In genomic region chr9:125194466-125194865, GRCh38 we compare ENCODE assay signal across 8 cellular contexts. TPM values are rescaled to one million over a fixed set of nuclear protein-coding genes. Genes with fewer than 3 reads are reported as not detected.
A peak's percentile ranks its signal among the peaks of the same experiment; 100 is the strongest.
DNase-seq lines count a peak whose midpoint lies in the region; ATAC-seq and TF ChIP-seq lines count a peak whose summit lies in the region.
"Not testable (repeated sequence)": the region's sequence is repeated elsewhere in the genome, so short reads cannot be mapped to it uniquely, and the experiment has no call there.

No MANE protein-coding gene starts in this region.

- not testable (repeated sequence) for H3K9ac ChIP-seq in mesenchymal stem cell (ENCODE audit: low read length)

- not testable (repeated sequence) for H3K18ac ChIP-seq in mesenchymal stem cell (ENCODE audit: low read depth in 1 of 2, low read length in 2 of 2)

- H3K79me2 ChIP-seq in OCI-LY7 (ENCODE audit: insufficient read depth, low read depth, low read length): peaks cover 16% of the 10 kb centered on the region; the same call in 1 of the 2 replicates

- H2AK5ac ChIP-seq in mesenchymal stem cell (ENCODE audit: low read length, severe bottlenecking): not testable (repeated sequence)

- not testable (repeated sequence) for H3K4ac ChIP-seq in mesenchymal stem cell (ENCODE audit: low read depth in 1 of 2, low read length in 2 of 2)

- H2BK5ac ChIP-seq in mesenchymal stem cell (ENCODE audit: low read depth, low read length, poor library complexity, severe bottlenecking): not testable (repeated sequence)

- not testable (repeated sequence) for H2BK120ac ChIP-seq in mesenchymal stem cell (ENCODE audit: low read depth, low read length)

- not testable (repeated sequence) for H3K27me3 ChIP-seq in CD4-positive, CD25-positive, alpha-beta regulatory T cell (ENCODE audit: control insufficient read depth, insufficient read depth, low read length); mesenchymal stem cell (ENCODE audit: control insufficient read depth in 1 of 2, insufficient read depth in 1 of 2, low read length in 2 of 2)

- H3K4me1 ChIP-seq in CD4-positive, CD25-positive, alpha-beta regulatory T cell (ENCODE audit: control insufficient read depth, insufficient read depth, low read length, poor library complexity, severe bottlenecking): peaks cover 70% of the 10 kb centered on the region
- peaks cover 55% of the 10 kb centered on the region for H3K4me1 ChIP-seq in OCI-LY7 (ENCODE audit: insufficient read depth, low read length, poor library complexity, severe bottlenecking)
- H3K4me1 ChIP-seq in mesenchymal stem cell (ENCODE audit: control insufficient read depth, insufficient read depth, low read depth, low read length): not testable (repeated sequence)

- H2BK15ac ChIP-seq in mesenchymal stem cell (ENCODE audit: low read depth, poor library complexity, severe bottlenecking): not testable (repeated sequence)

- CTCF ChIA-PET in OCI-LY7 (lab: Charles Lee; ENCODE audit: unreplicated experiment): not testable (repeated sequence)
- CTCF ChIA-PET in activated CD4-positive, alpha-beta T cell treated with anti-CD3 and anti-CD28 coated beads for 36 hours (lab: Charles Lee): interaction anchor here (0.6 kb wide), 1 partner anchor 181 kb away, joined by 3 read pairs; no protein-coding TSS in a partner anchor

- H3K9me2 ChIP-seq in OCI-LY7 (ENCODE audit: insufficient read depth, low read length): not testable (repeated sequence)

- peak overlapping the region; percentile 65 for H3K4me3 ChIP-seq in CD4-positive, CD25-positive, alpha-beta regulatory T cell (ENCODE audit: low read depth, low read length)
- peak overlapping the region; percentile 40 for H3K4me3 ChIP-seq in OCI-LY7 (ENCODE audit: low read depth, low read length, poor library complexity, severe bottlenecking)
- not testable (repeated sequence) for H3K4me3 ChIP-seq in mesenchymal stem cell (ENCODE audit: insufficient read depth in 1 of 2, low read depth in 1 of 2, low read length in 2 of 2)

- not testable (repeated sequence) for ATAC-seq in CD4-positive, CD25-positive, alpha-beta regulatory T cell (ENCODE audit: low read depth in 2 of 2); activated CD4-positive, alpha-beta T cell treated with anti-CD3 and anti-CD28 coated beads for 36 hours; activated naive CD8-positive, alpha-beta T cell treated with anti-CD3 and anti-CD28 coated beads, Interleukin-2, amount 10 ng/mL, durations not matched to agents 7 days and 5 days (ENCODE audit: low read depth); stimulated activated effector memory CD8-positive, alpha-beta T cell treated with anti-CD3 and anti-CD28 coated beads, Interleukin-12 subunit alpha, Interleukin-12 subunit beta, amount 100 ng/mL, for 72 hours

- not testable (repeated sequence) for H2BK12ac ChIP-seq in mesenchymal stem cell (ENCODE audit: low read length in 2 of 2)

- 95% methylated on average over 5 of the region's 5 CpGs for WGBS in mesenchymal stem cell

- H3K4me3 Mint-ChIP-seq in CD4-positive, CD25-positive, alpha-beta regulatory T cell: peak overlapping the region; percentile 85 to 94 (median 90)
- H3K4me3 Mint-ChIP-seq in activated CD4-positive, alpha-beta T cell treated with anti-CD3 and anti-CD28 coated beads for 36 hours: peak overlapping the region; percentile 54
- peak overlapping the region; percentile 57 for H3K4me3 Mint-ChIP-seq in activated T-cell treated with anti-CD3 and anti-CD28 coated beads, Interleukin-2, amount 50 U/mL, for 24 hours
- H3K4me3 Mint-ChIP-seq in activated naive CD8-positive, alpha-beta T cell treated with anti-CD3 and anti-CD28 coated beads, Interleukin-2, amount 10 ng/mL, durations not matched to agents 7 days and 5 days: peak overlapping the region; percentile 73
- H3K4me3 Mint-ChIP-seq in stimulated activated effector memory CD8-positive, alpha-beta T cell treated with anti-CD3 and anti-CD28 coated beads, Interleukin-12 subunit alpha, Interleukin-12 subunit beta, amount 100 ng/mL, for 72 hours: peak overlapping the region; percentile 39

- H4K20me1 ChIP-seq in OCI-LY7 (ENCODE audit: insufficient read depth, low read length): not testable (repeated sequence)

- not testable (repeated sequence) for BruUV-seq in OCI-LY7 (replicated peaks; lab: Mats Ljungman, UMichigan)

- H3K27ac Mint-ChIP-seq in CD4-positive, CD25-positive, alpha-beta regulatory T cell: peak overlapping the region; percentile 95 to 98 (median 97)
- H3K27ac Mint-ChIP-seq in activated CD4-positive, alpha-beta T cell treated with anti-CD3 and anti-CD28 coated beads for 36 hours: peak overlapping the region; percentile 83
- H3K27ac Mint-ChIP-seq in activated T-cell treated with anti-CD3 and anti-CD28 coated beads, Interleukin-2, amount 50 U/mL, for 24 hours: peak overlapping the region; percentile 89
- peak overlapping the region; percentile 77 for H3K27ac Mint-ChIP-seq in activated naive CD8-positive, alpha-beta T cell treated with anti-CD3 and anti-CD28 coated beads, Interleukin-2, amount 10 ng/mL, durations not matched to agents 7 days and 5 days
- H3K27ac Mint-ChIP-seq in stimulated activated effector memory CD8-positive, alpha-beta T cell treated with anti-CD3 and anti-CD28 coated beads, Interleukin-12 subunit alpha, Interleukin-12 subunit beta, amount 100 ng/mL, for 72 hours: peak overlapping the region; percentile 52

- H3K4me2 ChIP-seq in OCI-LY7 (ENCODE audit: low read length): peak overlapping the region; percentile 88
- H3K4me2 ChIP-seq in mesenchymal stem cell (ENCODE audit: low read length, poor library complexity, severe bottlenecking): not testable (repeated sequence)

- H4K91ac ChIP-seq in mesenchymal stem cell (ENCODE audit: low read length): not testable (repeated sequence)

- not testable (repeated sequence) for H4K8ac ChIP-seq in mesenchymal stem cell (ENCODE audit: low read length)

- not testable (repeated sequence) for H3K79me1 ChIP-seq in mesenchymal stem cell (replicated peaks; ENCODE audit: low read length, poor library complexity, severe bottlenecking)

- intact Hi-C loops in OCI-LY7 (cut with micrococcal nuclease; ENCODE audit: unreplicated experiment); activated CD4-positive, alpha-beta T cell treated with anti-CD3 and anti-CD28 coated beads for 36 hours (cut with DNase I, micrococcal nuclease): not testable (repeated sequence)

- H3K9me3 ChIP-seq in CD4-positive, CD25-positive, alpha-beta regulatory T cell (ENCODE audit: control insufficient read depth in 2 of 2, low read length in 2 of 2); KOPT-K1 (ENCODE audit: insufficient read depth, low read length, poor library complexity, severe bottlenecking); OCI-LY7 (ENCODE audit: low read length); mesenchymal stem cell (ENCODE audit: control insufficient read depth, low read length): not testable (repeated sequence)

- H3K4me1 Mint-ChIP-seq in CD4-positive, CD25-positive, alpha-beta regulatory T cell: peaks cover 14 to 90% (median 26%) of the 10 kb centered on the region in 4 donors
- H3K4me1 Mint-ChIP-seq in activated CD4-positive, alpha-beta T cell treated with anti-CD3 and anti-CD28 coated beads for 36 hours: peaks cover 64% of the 10 kb centered on the region
- peaks cover 63% of the 10 kb centered on the region for H3K4me1 Mint-ChIP-seq in activated T-cell treated with anti-CD3 and anti-CD28 coated beads, Interleukin-2, amount 50 U/mL, for 24 hours (ENCODE audit: low read depth)
- H3K4me1 Mint-ChIP-seq in activated naive CD8-positive, alpha-beta T cell treated with anti-CD3 and anti-CD28 coated beads, Interleukin-2, amount 10 ng/mL, durations not matched to agents 7 days and 5 days: peaks cover 29% of the 10 kb centered on the region
- peaks cover 23% of the 10 kb centered on the region for H3K4me1 Mint-ChIP-seq in stimulated activated effector memory CD8-positive, alpha-beta T cell treated with anti-CD3 and anti-CD28 coated beads, Interleukin-12 subunit alpha, Interleukin-12 subunit beta, amount 100 ng/mL, for 72 hours

- H3K27ac ChIP-seq in CD4-positive, CD25-positive, alpha-beta regulatory T cell (ENCODE audit: insufficient read depth, low read length, poor library complexity, severe bottlenecking): peak overlapping the region; percentile 62
- H3K27ac ChIP-seq in KOPT-K1 (ENCODE audit: low read depth, low read length, poor library complexity, severe bottlenecking) (peak overlapping the region; percentile 63), OCI-LY7 (ENCODE audit: low read depth, low read length, poor library complexity, severe bottlenecking) (peak overlapping the region; percentile 68)
- not testable (repeated sequence) for H3K27ac ChIP-seq in mesenchymal stem cell (ENCODE audit: low read length, poor library complexity, severe bottlenecking)

- H2AFZ ChIP-seq in OCI-LY7 (ENCODE audit: low read length): peak overlapping the region; percentile 65; the same call in 1 of the 2 replicates
- H2AFZ ChIP-seq in mesenchymal stem cell (ENCODE audit: low read depth, low read length): not testable (repeated sequence)

- POLR2A ChIA-PET in OCI-LY7 (lab: Charles Lee): interaction anchor here (0.6 to 2.3 kb wide), 5 partner anchors 10 to 332 kb away, joined by 3 to 12 read pairs (median 4); partner anchors contain the start of gene HSPA5
- POLR2A ChIA-PET in activated CD4-positive, alpha-beta T cell treated with anti-CD3 and anti-CD28 coated beads for 36 hours (lab: Charles Lee): interaction anchor here (0.6 kb wide), 1 partner anchor 416 kb away, joined by 9 read pairs; no protein-coding TSS in a partner anchor
- POLR2A ChIA-PET in activated naive CD8-positive, alpha-beta T cell treated with anti-CD3 and anti-CD28 coated beads, Interleukin-2, amount 10 ng/mL, durations not matched to agents 7 days and 5 days (lab: Charles Lee): interaction anchor here (0.7 to 1.6 kb wide), 3 partner anchors 10 to 47 kb away, joined by 3 to 18 read pairs (median 6); partner anchors contain the start of gene HSPA5

- H3K27me3 Mint-ChIP-seq in CD4-positive, CD25-positive, alpha-beta regulatory T cell; activated CD4-positive, alpha-beta T cell treated with anti-CD3 and anti-CD28 coated beads for 36 hours; activated T-cell treated with anti-CD3 and anti-CD28 coated beads, Interleukin-2, amount 50 U/mL, for 24 hours; activated naive CD8-positive, alpha-beta T cell treated with anti-CD3 and anti-CD28 coated beads, Interleukin-2, amount 10 ng/mL, durations not matched to agents 7 days and 5 days: not testable (repeated sequence)

- H3K14ac ChIP-seq in mesenchymal stem cell (ENCODE audit: low read length in 2 of 2): not testable (repeated sequence)

- not testable (repeated sequence) for TF ChIP-seq CTCF in OCI-LY7 (conservative IDR thresholded peaks at IDR 0.05; ENCODE audit: low read length)

- not testable (repeated sequence) for H3K36me3 Mint-ChIP-seq in CD4-positive, CD25-positive, alpha-beta regulatory T cell; activated CD4-positive, alpha-beta T cell treated with anti-CD3 and anti-CD28 coated beads for 36 hours (ENCODE audit: low read depth); activated T-cell treated with anti-CD3 and anti-CD28 coated beads, Interleukin-2, amount 50 U/mL, for 24 hours (ENCODE audit: low read depth); activated naive CD8-positive, alpha-beta T cell treated with anti-CD3 and anti-CD28 coated beads, Interleukin-2, amount 10 ng/mL, durations not matched to agents 7 days and 5 days; stimulated activated effector memory CD8-positive, alpha-beta T cell treated with anti-CD3 and anti-CD28 coated beads, Interleukin-12 subunit alpha, Interleukin-12 subunit beta, amount 100 ng/mL, for 72 hours

- H3K36me3 ChIP-seq in CD4-positive, CD25-positive, alpha-beta regulatory T cell (ENCODE audit: control insufficient read depth, insufficient read depth, low read length); KOPT-K1 (ENCODE audit: insufficient read depth, low read length); OCI-LY7 (ENCODE audit: insufficient read depth, low read length); mesenchymal stem cell (ENCODE audit: control insufficient read depth in 1 of 2, insufficient read depth in 2 of 2, low read depth in 1 of 2, low read length in 2 of 2): not testable (repeated sequence)

- DNase-seq in CD4-positive, CD25-positive, alpha-beta regulatory T cell; OCI-LY7 (ENCODE audit: low spot score); activated naive CD8-positive, alpha-beta T cell treated with anti-CD3 and anti-CD28 coated beads, Interleukin-2, amount 10 ng/mL, durations not matched to agents 7 days and 5 days; stimulated activated effector memory CD8-positive, alpha-beta T cell treated with anti-CD3 and anti-CD28 coated beads, Interleukin-12 subunit alpha, Interleukin-12 subunit beta, amount 100 ng/mL, for 72 hours (ENCODE audit: low spot score in 2 of 2): not testable (repeated sequence)
- peak; percentile 25 for DNase-seq in activated CD4-positive, alpha-beta T cell treated with anti-CD3 and anti-CD28 coated beads for 36 hours
- DNase-seq in activated T-cell treated with anti-CD3 and anti-CD28 coated beads, Interleukin-2, amount 50 U/mL, for 24 hours: peak; percentile 48
- peak; percentile 25 for DNase-seq in mesenchymal stem cell

- H3K9me3 Mint-ChIP-seq in CD4-positive, CD25-positive, alpha-beta regulatory T cell; activated CD4-positive, alpha-beta T cell treated with anti-CD3 and anti-CD28 coated beads for 36 hours (ENCODE audit: low read depth); activated T-cell treated with anti-CD3 and anti-CD28 coated beads, Interleukin-2, amount 50 U/mL, for 24 hours; activated naive CD8-positive, alpha-beta T cell treated with anti-CD3 and anti-CD28 coated beads, Interleukin-2, amount 10 ng/mL, durations not matched to agents 7 days and 5 days; stimulated activated effector memory CD8-positive, alpha-beta T cell treated with anti-CD3 and anti-CD28 coated beads, Interleukin-12 subunit alpha, Interleukin-12 subunit beta, amount 100 ng/mL, for 72 hours: not testable (repeated sequence)

- H3K23ac ChIP-seq in mesenchymal stem cell (ENCODE audit: low read length in 2 of 2): not testable (repeated sequence)

RNA-seq across cellular contexts. Expression of gene PPP6C, which starts 4.9 kb away (rescaled TPM):
- total RNA-seq in CD4-positive, CD25-positive, alpha-beta regulatory T cell: 44.6 TPM
- 10 to 100 TPM; 60.0 to 81.6 (median 67.0) TPM for polyA plus RNA-seq in CD4-positive, CD25-positive, alpha-beta regulatory T cell
- total RNA-seq in OCI-LY7 (2014; rRNA removed; shearing (Covaris generic)): 18.9 and 21.4 TPM in 2 replicates
- total RNA-seq in OCI-LY7 (2022): 51.9 and 55.1 TPM in 2 replicates
- 10 to 100 TPM; 35.1 to 47.3 TPM for total RNA-seq in activated CD4-positive, alpha-beta T cell treated with anti-CD3 and anti-CD28 coated beads for 36 hours
- 10 to 100 TPM; 48.8 to 50.4 TPM for total RNA-seq in activated naive CD8-positive, alpha-beta T cell treated with anti-CD3 and anti-CD28 coated beads, Interleukin-2, amount 10 ng/mL, durations not matched to agents 7 days and 5 days
- 26.0 TPM for polyA plus RNA-seq in mesenchymal stem cell (2013, experiment 1 of 2)
- 27.6 TPM for polyA plus RNA-seq in mesenchymal stem cell (2013, experiment 2 of 2)

RNA-seq across cellular contexts. Expression of gene RABEPK, which starts 5.9 kb away (rescaled TPM):
- total RNA-seq in CD4-positive, CD25-positive, alpha-beta regulatory T cell: 14.2 TPM
- polyA plus RNA-seq in CD4-positive, CD25-positive, alpha-beta regulatory T cell: 10 to 100 TPM; 37.2 to 39.5 (median 38.8) TPM
- 16.2 and 27.0 TPM in 2 replicates for total RNA-seq in OCI-LY7 (2014; rRNA removed; shearing (Covaris generic))
- 22.9 and 23.9 TPM in 2 replicates for total RNA-seq in OCI-LY7 (2022)
- 10 to 100 TPM; 29.1 to 33.1 TPM for total RNA-seq in activated CD4-positive, alpha-beta T cell treated with anti-CD3 and anti-CD28 coated beads for 36 hours
- total RNA-seq in activated naive CD8-positive, alpha-beta T cell treated with anti-CD3 and anti-CD28 coated beads, Interleukin-2, amount 10 ng/mL, durations not matched to agents 7 days and 5 days: 10 to 100 TPM in 1 of 2 experiments, 1 to 10 TPM in 1; 9.9 to 12.3 TPM
- 23.3 TPM for polyA plus RNA-seq in mesenchymal stem cell (2013, experiment 1 of 2)
- 22.8 TPM for polyA plus RNA-seq in mesenchymal stem cell (2013, experiment 2 of 2)

RNA-seq across cellular contexts. Expression of gene HSPA5, which starts 46.7 kb away (rescaled TPM):
- 167 TPM for total RNA-seq in CD4-positive, CD25-positive, alpha-beta regulatory T cell
- 100 to 1,000 TPM; 132 to 156 (median 147) TPM for polyA plus RNA-seq in CD4-positive, CD25-positive, alpha-beta regulatory T cell
- 49.0 and 52.1 TPM in 2 replicates for total RNA-seq in OCI-LY7 (2014; rRNA removed; shearing (Covaris generic))
- total RNA-seq in OCI-LY7 (2022): 115 and 150 TPM in 2 replicates
- 100 to 1,000 TPM; 179 to 188 TPM for total RNA-seq in activated CD4-positive, alpha-beta T cell treated with anti-CD3 and anti-CD28 coated beads for 36 hours
- total RNA-seq in activated naive CD8-positive, alpha-beta T cell treated with anti-CD3 and anti-CD28 coated beads, Interleukin-2, amount 10 ng/mL, durations not matched to agents 7 days and 5 days: 10 to 100 TPM; 77.4 to 81.3 TPM
- 408 TPM for polyA plus RNA-seq in mesenchymal stem cell (2013, experiment 1 of 2)
- polyA plus RNA-seq in mesenchymal stem cell (2013, experiment 2 of 2): 401 TPM

RNA-seq across cellular contexts. Expression of gene SCAI, which starts 51.1 kb away (rescaled TPM):
- total RNA-seq in CD4-positive, CD25-positive, alpha-beta regulatory T cell: 11.3 TPM
- 1 to 10 TPM; 1.7 to 4.8 (median 3.7) TPM for polyA plus RNA-seq in CD4-positive, CD25-positive, alpha-beta regulatory T cell
- 23.8 and 25.0 TPM in 2 replicates for total RNA-seq in OCI-LY7 (2014; rRNA removed; shearing (Covaris generic))
- total RNA-seq in OCI-LY7 (2022): 21.5 and 25.4 TPM in 2 replicates
- 10 to 100 TPM; 13.0 to 13.8 TPM for total RNA-seq in activated CD4-positive, alpha-beta T cell treated with anti-CD3 and anti-CD28 coated beads for 36 hours
- 10 to 100 TPM; 12.6 to 12.8 TPM for total RNA-seq in activated naive CD8-positive, alpha-beta T cell treated with anti-CD3 and anti-CD28 coated beads, Interleukin-2, amount 10 ng/mL, durations not matched to agents 7 days and 5 days
- polyA plus RNA-seq in mesenchymal stem cell (2013, experiment 1 of 2): 2.6 TPM
- 2.4 TPM for polyA plus RNA-seq in mesenchymal stem cell (2013, experiment 2 of 2)

Comparison
In these comparisons a context has a peak if more than half of its experiments do, and no peak if none do; other contexts are left out.
1. H3K4me3 Mint-ChIP-seq: peak in every context shown above with its lines; median percentile 90 in CD4-positive, CD25-positive, alpha-beta regulatory T cell; 73 in activated naive CD8-positive, alpha-beta T cell treated with anti-CD3 and anti-CD28 coated beads, Interleukin-2, amount 10 ng/mL, durations not matched to agents 7 days and 5 days; 57 in activated T-cell treated with anti-CD3 and anti-CD28 coated beads, Interleukin-2, amount 50 U/mL, for 24 hours; 54 in activated CD4-positive, alpha-beta T cell treated with anti-CD3 and anti-CD28 coated beads for 36 hours; 39 in stimulated activated effector memory CD8-positive, alpha-beta T cell treated with anti-CD3 and anti-CD28 coated beads, Interleukin-12 subunit alpha, Interleukin-12 subunit beta, amount 100 ng/mL, for 72 hours.